36 cellular contexts compared by ENCODE assay signal in the genomic region with DNA sequence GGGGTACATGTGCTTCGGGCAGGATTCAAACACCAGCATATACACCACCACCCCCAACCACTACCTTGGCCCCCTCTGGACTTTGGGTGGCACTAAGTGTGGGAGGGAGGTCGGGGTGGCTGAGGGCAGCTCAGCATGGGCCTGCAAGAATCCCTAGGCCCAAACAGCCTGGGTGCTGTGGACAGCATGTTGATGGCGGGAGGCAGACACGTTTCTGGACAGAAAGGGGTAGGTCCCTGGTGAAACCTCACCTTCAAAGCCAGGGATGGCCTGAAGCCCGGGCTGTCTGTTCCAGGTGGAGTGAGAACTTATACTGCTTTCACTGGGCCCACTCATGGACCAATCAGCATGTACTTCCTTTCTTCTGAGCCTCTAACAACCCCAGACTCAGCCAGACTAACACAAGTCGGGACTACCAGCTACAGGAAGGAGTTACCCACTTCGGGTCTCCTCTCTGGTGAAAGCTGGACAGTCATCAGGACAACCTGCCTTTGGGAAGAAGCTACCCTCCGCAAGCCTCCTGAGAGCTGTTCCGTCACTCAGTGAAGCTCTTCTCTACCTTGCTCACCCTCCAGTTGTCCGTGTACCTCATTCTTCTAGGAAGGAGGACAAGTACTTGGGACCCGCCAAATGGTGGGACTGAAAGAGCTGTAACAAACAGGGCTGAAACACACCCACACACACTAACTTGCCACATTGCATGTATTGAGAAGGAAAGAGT.
"Had no signal": no experiment of that assay in that cellular context is flagged by ENCODE, and none has a peak within 500 bp of the region (broad histone marks: within the 10 kb centered on the region; RNA-seq: fewer than 3 reads in every experiment).

No MANE protein-coding gene starts in this region.

- DNase-seq: activated CD4-positive, alpha-beta memory T cell treated with anti-CD3 and anti-CD28 coated beads, Interleukin-2, amount 10 ng/mL, durations not matched to agents 7 days and 5 days; activated CD4-positive, alpha-beta T cell treated with anti-CD3 and anti-CD28 coated beads for 1 hour; activated CD4-positive, alpha-beta T cell treated with anti-CD3 and anti-CD28 coated beads for 48 hours; activated CD4-positive, CD25-positive, alpha-beta regulatory T cell; activated CD8-positive, alpha-beta memory T cell treated with anti-CD3 and anti-CD28 coated beads for 24 hours; activated CD8-positive, alpha-beta memory T cell treated with anti-CD3 and anti-CD28 coated beads, Interleukin-2, amount 10 ng/mL, durations not matched to agents 7 days and 5 days; activated gamma-delta T cell; activated naive CD4-positive, alpha-beta T cell treated with anti-CD3 and anti-CD28 coated beads for 36 hours; activated T-cell treated with anti-CD3 and anti-CD28 coated beads, Interleukin-2, amount 50 U/mL, for 1 hour; body of pancreas; MM.1S; NCI-H1092 treated with DMSO at 0.1 percent for 48 hours; NCI-H1417; NCI-H146; NCI-H187; NCI-H2029 treated with DMSO at 0.1 percent for 48 hours; NCI-H2107; NCI-H2171; NCI-H510A; NCI-H526; NCI-H748 treated with DMSO at 0.1 percent for 48 hours; NK-92 treated with Interleukin-12 subunit alpha and Interleukin-12 subunit beta, amount 100 ng/mL, for 24 hours; PC-3; SIG-M5; T-cell; T-helper 2 cell; T-helper 9 cell; WERI-Rb-1 had no signal

- H3K27ac Mint-ChIP-seq: activated CD4-positive, alpha-beta memory T cell treated with anti-CD3 and anti-CD28 coated beads, Interleukin-2, amount 10 ng/mL, durations not matched to agents 7 days and 5 days; activated CD8-positive, alpha-beta memory T cell treated with anti-CD3 and anti-CD28 coated beads, Interleukin-2, amount 10 ng/mL, durations not matched to agents 7 days and 5 days; activated naive CD4-positive, alpha-beta T cell treated with anti-CD3 and anti-CD28 coated beads for 36 hours; activated naive CD4-positive, alpha-beta T cell treated with anti-CD3 and anti-CD28 coated beads, Interleukin-2, amount 50 U/mL, for 72 hours; activated T-helper 2 cell treated with anti-CD3 and anti-CD28 coated beads, Interferon-gamma antibody, Interleukin-2, Interleukin-4, amounts not matched to agents 10 μg/mL and 5 μg/mL and 100 μg/mL, durations not matched to agents 14 hours and 24 hours and 36 hours; T-cell had no signal

- ATAC-seq: activated CD8-positive, alpha-beta memory T cell treated with anti-CD3 and anti-CD28 coated beads, Interleukin-2, amount 10 ng/mL, durations not matched to agents 7 days and 5 days; activated naive CD4-positive, alpha-beta T cell treated with anti-CD3 and anti-CD28 coated beads, Interleukin-2, amount 50 U/mL, for 72 hours; body of pancreas; PC-3; Right ventricle myocardium inferior; SK-N-SH treated with all-trans-retinoic acid at 6 μM for 48 hours; T-cell had no signal

- H3K9me3 ChIP-seq: adrenal gland, body of pancreas had no signal

- H3K4me1 ChIP-seq: adrenal gland, body of pancreas, breast epithelium had no signal

- H3K27ac ChIP-seq: adrenal gland, body of pancreas, breast epithelium, KMS-11, RWPE1, WERI-Rb-1 had no signal

- H3K36me3 Mint-ChIP-seq: activated CD8-positive, alpha-beta memory T cell treated with anti-CD3 and anti-CD28 coated beads, Interleukin-2, amount 10 ng/mL, durations not matched to agents 7 days and 5 days; T-cell had no signal

- H3K36me3 ChIP-seq: adrenal gland, breast epithelium, WERI-Rb-1 had no signal

- H3K4me3 ChIP-seq: adrenal gland, body of pancreas, breast epithelium had no signal

- H3K4me3 Mint-ChIP-seq: activated CD4-positive, alpha-beta memory T cell treated with anti-CD3 and anti-CD28 coated beads, Interleukin-2, amount 10 ng/mL, durations not matched to agents 7 days and 5 days; activated CD8-positive, alpha-beta memory T cell treated with anti-CD3 and anti-CD28 coated beads, Interleukin-2, amount 10 ng/mL, durations not matched to agents 7 days and 5 days; activated naive CD4-positive, alpha-beta T cell treated with anti-CD3 and anti-CD28 coated beads for 36 hours; T-cell had no signal

- H3K27me3 ChIP-seq: adrenal gland, body of pancreas, breast epithelium had no signal

- H3K4me1 Mint-ChIP-seq: activated CD4-positive, alpha-beta memory T cell treated with anti-CD3 and anti-CD28 coated beads, Interleukin-2, amount 10 ng/mL, durations not matched to agents 7 days and 5 days; activated CD8-positive, alpha-beta memory T cell treated with anti-CD3 and anti-CD28 coated beads, Interleukin-2, amount 10 ng/mL, durations not matched to agents 7 days and 5 days; T-cell had no signal

- H3K9ac ChIP-seq: KMS-11 had no signal

- H3K4me2 ChIP-seq: KMS-11 had no signal

- H3K9me3 Mint-ChIP-seq: activated naive CD4-positive, alpha-beta T cell treated with anti-CD3 and anti-CD28 coated beads for 36 hours had no signal
